11 cellular contexts compared by ENCODE assay signal in genomic region chr1:174956976-174957375, GRCh38.
"Had no signal": no experiment of that assay in that cellular context is flagged by ENCODE, and none has a peak within 500 bp of the region (broad histone marks: within the 10 kb centered on the region; RNA-seq: fewer than 3 reads in every experiment).

No MANE protein-coding gene starts in this region.

- H3K36me3 Mint-ChIP-seq: type B pancreatic cell had no signal

- ATAC-seq: activated T-cell treated with anti-CD3 and anti-CD28 coated beads, Interleukin-2, amount 50 U/mL, for 72 hours; heart left ventricle; sciatic nerve; stimulated activated naive CD8-positive, alpha-beta T cell treated with anti-CD3 and anti-CD28 coated beads, Interleukin-15, Interleukin-2, amounts not matched to agents 100 U/mL and 50 U/mL, for 24 hours; WTC11 had no signal

- H3K4me3 Mint-ChIP-seq: neural crest cell, type B pancreatic cell, WTC11 had no signal

- H3K27me3 Mint-ChIP-seq: type B pancreatic cell had no signal

- H3K27ac Mint-ChIP-seq: type B pancreatic cell, WTC11 had no signal

- DNase-seq: activated CD4-positive, alpha-beta T cell treated with anti-CD3 and anti-CD28 coated beads, Interleukin-2, amount 50 U/mL, for 4 hours; activated T-cell treated with anti-CD3 and anti-CD28 coated beads, Interleukin-2, amount 50 U/mL, for 72 hours; effector CD4-positive, alpha-beta T cell; heart left ventricle; spleen; stimulated activated CD4-positive, alpha-beta T cell treated with anti-CD3 and anti-CD28 coated beads, Interleukin-1b, Interleukin-23, amount 100 ng/mL, for 48 hours; stimulated activated naive CD8-positive, alpha-beta T cell treated with anti-CD3 and anti-CD28 coated beads, Interleukin-15, Interleukin-2, amounts not matched to agents 100 U/mL and 50 U/mL, for 24 hours had no signal

- H3K9me3 Mint-ChIP-seq: activated T-cell treated with anti-CD3 and anti-CD28 coated beads, Interleukin-2, amount 50 U/mL, for 72 hours; neural crest cell; type B pancreatic cell; WTC11 had no signal
